ENCODE assay signal across 15 cellular contexts in the genomic region with DNA sequence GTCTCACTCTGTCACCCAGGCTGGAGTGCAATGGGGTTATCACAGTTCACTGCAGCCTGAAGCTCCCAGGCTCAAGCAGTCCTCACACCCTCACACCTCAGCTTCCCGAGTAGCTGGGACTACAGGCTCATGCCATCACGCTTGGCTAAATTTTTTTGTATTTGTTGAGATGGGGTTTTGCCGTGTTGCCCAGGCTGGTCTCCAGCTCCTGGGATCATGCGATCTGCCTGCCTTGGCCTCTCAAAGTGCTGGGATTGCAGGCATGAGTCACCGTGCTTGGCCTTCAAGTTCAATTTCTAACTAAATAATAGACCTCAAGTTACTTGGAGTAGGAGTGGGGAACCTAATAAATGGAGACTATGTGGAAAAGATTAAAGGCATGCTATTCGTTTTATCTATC. TPM values are rescaled to one million over a fixed set of nuclear protein-coding genes. Genes with fewer than 3 reads are reported as not detected.
DNase-seq lines count a peak whose midpoint lies in the region; ATAC-seq and TF ChIP-seq lines count a peak whose summit lies in the region.
"Had no signal": no experiment of that assay in that cellular context is flagged by ENCODE, and none has a peak within 500 bp of the region (broad histone marks: within the 10 kb centered on the region; RNA-seq: fewer than 3 reads in every experiment).

No MANE protein-coding gene starts in this region.

- H2BK5ac ChIP-seq in neuronal stem cell (ENCODE audit: low read length): no peak overlapping the region

- H2AFZ ChIP-seq in neuronal stem cell (ENCODE audit: low read length): no peak overlapping the region

- H4K91ac ChIP-seq in neuronal stem cell (ENCODE audit: low read depth, low read length, poor library complexity): no peak overlapping the region

- intact Hi-C loops in left cardiac atrium (cut with DNase I) (no loop called here), heart right ventricle (cut with DNase I) (no loop called here), lower lobe of right lung (cut with DNase I) (no loop called here)

- no peak overlapping the region for H3K18ac ChIP-seq in neuronal stem cell (ENCODE audit: low read length)

- TF ChIP-seq CTCF in heart right ventricle (IDR thresholded peaks at IDR 0.05): no peak
- no peak for TF ChIP-seq CTCF in lower lobe of right lung (IDR thresholded peaks at IDR 0.05)

- H2BK120ac ChIP-seq in neuronal stem cell (ENCODE audit: low read depth, low read length): no peak overlapping the region

- peak in 1 of 2 donors; percentile 43 for ATAC-seq in left cardiac atrium
- no peak for ATAC-seq in heart right ventricle
- ATAC-seq in lower lobe of right lung: peak; percentile 72 to 85
- ATAC-seq: mucosa of descending colon had no signal

- H3K4me3 ChIP-seq in heart right ventricle: no peak overlapping the region
- no peak overlapping the region for H3K4me3 ChIP-seq in lower lobe of right lung
- H3K4me3 ChIP-seq in neuronal stem cell (ENCODE audit: low read length in 2 of 2): no peak overlapping the region
- H3K4me3 ChIP-seq: mucosa of descending colon, suprapubic skin had no signal

- no peak overlapping the region for H3K14ac ChIP-seq in neuronal stem cell (ENCODE audit: low read length)

- DNase-seq in left cardiac atrium: peak; percentile 30
- DNase-seq in heart right ventricle: no peak
- peak; percentile 21 for DNase-seq in brain pericyte (ENCODE audit: low read depth, low spot score)
- DNase-seq in lower lobe of right lung: peak; percentile 54
- DNase-seq in HuH-7 (ENCODE audit: low spot score): no peak
- DNase-seq in RKO (ENCODE audit: low spot score): no peak
- DNase-seq in activated effector memory CD4-positive, alpha-beta T cell treated with Interleukin-2 at 50 U/mL for 16 hours: no peak
- no peak for DNase-seq in neuronal stem cell (ENCODE audit: low spot score)
- DNase-seq: activated CD8-positive, alpha-beta memory T cell treated with anti-CD3 and anti-CD28 coated beads for 24 hours; DMS79 treated with DMSO at 0.1 percent for 48 hours; NCI-H2107; OCI-M1 had no signal

- H3K23ac ChIP-seq in neuronal stem cell (ENCODE audit: low read depth, low read length, poor library complexity): no peak overlapping the region

- H3K9me3 ChIP-seq in heart right ventricle (no peaks in the 10 kb centered on the region), lower lobe of right lung (no peaks in the 10 kb centered on the region), neuronal stem cell (replicated peaks in 1 of 2; ENCODE audit: control insufficient read depth in 2 of 2, insufficient read depth in 1 of 2, low read depth in 1 of 2, low read length in 2 of 2) (no peaks in the 10 kb centered on the region)
- H3K9me3 ChIP-seq: mucosa of descending colon, suprapubic skin had no signal

- H3K4me2 ChIP-seq in neuronal stem cell (ENCODE audit: insufficient read depth, low read length, poor library complexity, severe bottlenecking): no peak overlapping the region
- H3K4me2 ChIP-seq: KMS-11 had no signal

- no peak overlapping the region for H3K4ac ChIP-seq in neuronal stem cell (ENCODE audit: low read length)

- no peak overlapping the region for H3K27ac ChIP-seq in heart right ventricle
- no peak overlapping the region for H3K27ac ChIP-seq in lower lobe of right lung
- H3K27ac ChIP-seq in neuronal stem cell (replicated peaks; ENCODE audit: low read length): no peak overlapping the region
- H3K27ac ChIP-seq: KMS-11, suprapubic skin had no signal

- H3K9ac ChIP-seq in neuronal stem cell (ENCODE audit: low read depth, low read length, poor library complexity): no peak overlapping the region
- H3K9ac ChIP-seq: KMS-11 had no signal

- no peaks in the 10 kb centered on the region for H3K79me1 ChIP-seq in neuronal stem cell (ENCODE audit: low read depth, low read length)

- H3K27me3 ChIP-seq in heart right ventricle (no peaks in the 10 kb centered on the region), lower lobe of right lung (ENCODE audit: low read depth) (no peaks in the 10 kb centered on the region), neuronal stem cell (ENCODE audit: control insufficient read depth in 3 of 3, insufficient read depth in 3 of 3, low read depth in 1 of 3, low read length in 3 of 3) (no peaks in the 10 kb centered on the region)
- H3K27me3 ChIP-seq: suprapubic skin had no signal

- no peaks in the 10 kb centered on the region for H3K4me1 ChIP-seq in heart right ventricle
- H3K4me1 ChIP-seq in lower lobe of right lung: peaks cover 2% of the 10 kb centered on the region
- no peaks in the 10 kb centered on the region for H3K4me1 ChIP-seq in neuronal stem cell (ENCODE audit: control insufficient read depth in 2 of 2, insufficient read depth in 1 of 2, low read depth in 1 of 2, low read length in 2 of 2)
- H3K4me1 ChIP-seq: suprapubic skin had no signal

- H2BK15ac ChIP-seq in neuronal stem cell (ENCODE audit: low read length): no peak overlapping the region

- H2BK12ac ChIP-seq in neuronal stem cell (ENCODE audit: low read length): no peak overlapping the region

- H2AK5ac ChIP-seq in neuronal stem cell (ENCODE audit: low read depth, low read length): no peak overlapping the region

- no peak overlapping the region for H4K8ac ChIP-seq in neuronal stem cell (ENCODE audit: low read depth, low read length)

- H3K36me3 ChIP-seq in heart right ventricle: no peaks in the 10 kb centered on the region
- H3K36me3 ChIP-seq in lower lobe of right lung: no peaks in the 10 kb centered on the region
- peaks cover 0 to 74% of the 10 kb centered on the region in 2 donors for H3K36me3 ChIP-seq in neuronal stem cell (replicated peaks in 1 of 2; ENCODE audit: control insufficient read depth in 2 of 2, insufficient read depth in 2 of 2, low read length in 2 of 2)
- H3K36me3 ChIP-seq: suprapubic skin had no signal

- 86 to 88% methylated on average over 6 of the region's 6 CpGs for WGBS in heart right ventricle, 2 donors
- WGBS in neuronal stem cell (ENCODE audit: extremely low coverage in 2 of 2, insufficient read length in 2 of 2, insufficient replicate concordance in 1 of 2), 2 donors: no CpG with 5 or more reads among the region's 6 CpGs

RNA-seq across cellular contexts. Expression of gene MND1, which starts 48.9 kb away (rescaled TPM):
- total RNA-seq in left cardiac atrium (under 1 TPM in 1 of 2 donors, not detected in 1; 0.62 TPM), heart right ventricle (1 to 10 TPM in 1 of 10 donors, under 1 TPM in 4, not detected in 5; 0.25 to 1.7 (median 0.40) TPM), lower lobe of right lung (0.83 TPM)
- under 1 TPM in 1 of 2 donors, not detected in 1; 0.20 TPM for polyA plus RNA-seq in heart right ventricle
- polyA plus RNA-seq in neuronal stem cell (2013, experiment 1 of 2): 45.7 TPM
- 51.7 TPM for polyA plus RNA-seq in neuronal stem cell (2013, experiment 2 of 2)
- total RNA-seq: suprapubic skin had no signal

Comparison
In these comparisons a context has a peak if more than half of its experiments do, and no peak if none do; other contexts are left out.
1. DNase-seq: peak in left cardiac atrium (single experiment), brain pericyte (single experiment) and lower lobe of right lung (single experiment); none in heart right ventricle (0 of 2), HuH-7 (single experiment), RKO (single experiment), activated effector memory CD4-positive, alpha-beta T cell treated with Interleukin-2 at 50 U/mL for 16 hours (single experiment) and neuronal stem cell (single experiment).
2. ATAC-seq: peak in lower lobe of right lung (2 of 2); none in heart right ventricle (0 of 8).